In genomic region chr2:99571609-99572344, GRCh38 we compare ENCODE assay signal across 13 cellular contexts.
DNase-seq lines count a peak whose midpoint lies in the region; ATAC-seq and TF ChIP-seq lines count a peak whose summit lies in the region.
"Had no signal": no experiment of that assay in that cellular context is flagged by ENCODE, and none has a peak within 500 bp of the region (broad histone marks: within the 10 kb centered on the region; RNA-seq: fewer than 3 reads in every experiment).

No MANE protein-coding gene starts in this region.

- no peaks in the 10 kb centered on the region for H3K27me3 ChIP-seq in BJ (ENCODE audit: control insufficient read depth, insufficient read depth, low read length)
- H3K27me3 ChIP-seq in esophagus squamous epithelium = no peaks in the 10 kb centered on the region
- H3K27me3 ChIP-seq in hepatocyte = no peaks in the 10 kb centered on the region
- H3K27me3 ChIP-seq: tibial nerve had no signal

- POLR2A ChIA-PET in BJ (lab: Charles Lee) = interaction anchor here (0.6 to 0.8 kb wide), 2 partner anchors 18 to 247 kb away, joined by 15 read pairs; no protein-coding TSS in a partner anchor

- H3K79me2 ChIP-seq in hepatocyte = no peaks in the 10 kb centered on the region

- intact Hi-C loops in esophagus squamous epithelium (cut with DNase I) = no loop called here

- no peak for TF ChIP-seq POLR2A in esophagus squamous epithelium (IDR thresholded peaks at IDR 0.05)

- H3K4me1 ChIP-seq in esophagus squamous epithelium = peaks cover 0 to 10% (median 0%) of the 10 kb centered on the region in 3 donors
- peaks cover 14% of the 10 kb centered on the region for H3K4me1 ChIP-seq in hepatocyte (ENCODE audit: insufficient read depth)

- CTCF ChIA-PET in BJ (lab: Yijun Ruan, JAX) = interaction anchor here (1.0 to 1.9 kb wide), 5 partner anchors 12 to 807 kb away, joined by 3 to 9 read pairs (median 4); no protein-coding TSS in a partner anchor

- H3K4me3 ChIP-seq in BJ (ENCODE audit: low read depth, low read length) (no peak overlapping the region), fibroblast of villous mesenchyme (ENCODE audit: low read depth, low read length) (no peak overlapping the region), esophagus squamous epithelium (no peak overlapping the region), hepatocyte (no peak overlapping the region)
- H3K4me3 ChIP-seq: tibial nerve had no signal

- no peak overlapping the region for H3K4me2 ChIP-seq in hepatocyte

- DNase-seq in BJ (ENCODE audit: low read depth) (peak; percentile 25), NCI-H128 (lab: John Stamatoyannopoulos, UW; ENCODE audit: unreplicated experiment) (peak; percentile 94), NCI-H510A (lab: John Stamatoyannopoulos, UW) (peak; percentile 78), fibroblast of villous mesenchyme (ENCODE audit: low read depth) (peak; percentile 4), esophagus squamous epithelium (lab: John Stamatoyannopoulos, UW) (no peak), hepatocyte (ENCODE audit: low spot score) (no peak)
- DNase-seq in activated T-cell treated with anti-CD3 and anti-CD28 coated beads, Interleukin-2, amount 50 U/mL, for 1 hour = no peak
- DNase-seq: activated CD4-positive, CD25-positive, alpha-beta regulatory T cell treated with anti-CD3 and anti-CD28 coated beads, Interleukin-2, amount 50 U/mL, for 72 hours; activated T-cell treated with anti-CD3 and anti-CD28 coated beads, Interleukin-2, amount 50 U/mL, for 24 hours; KBM-7; kidney had no signal

- H2AFZ ChIP-seq in hepatocyte = no peak overlapping the region

- no peaks in the 10 kb centered on the region for H3K9me2 ChIP-seq in hepatocyte (replicated peaks; ENCODE audit: insufficient read depth)

- H3K27ac ChIP-seq in esophagus squamous epithelium (peak overlapping the region in 2 of 4 donors; percentile 12 to 42), hepatocyte (no peak overlapping the region)

- TF ChIP-seq CTCF in BJ (IDR thresholded peaks at IDR 0.05; ENCODE audit: insufficient read depth, low read depth, low read length) = no peak
- no peak for TF ChIP-seq CTCF in fibroblast of villous mesenchyme (IDR thresholded peaks at IDR 0.05; ENCODE audit: insufficient read depth, low read depth, low read length)
- TF ChIP-seq CTCF in esophagus squamous epithelium (IDR thresholded peaks at IDR 0.05) = no peak
- no peak for TF ChIP-seq CTCF in hepatocyte (IDR thresholded peaks at IDR 0.05; ENCODE audit: poor library complexity)

- H3K36me3 ChIP-seq in BJ (ENCODE audit: control insufficient read depth, insufficient read depth, low read length) = no peaks in the 10 kb centered on the region
- no peaks in the 10 kb centered on the region for H3K36me3 ChIP-seq in esophagus squamous epithelium
- no peaks in the 10 kb centered on the region for H3K36me3 ChIP-seq in hepatocyte (replicated peaks; ENCODE audit: insufficient read depth, low read depth)

- no peak for ATAC-seq in HG02588 (IDR thresholded peaks at IDR 0.05; ENCODE audit: unreplicated experiment)

- no peaks in the 10 kb centered on the region for H3K9me3 ChIP-seq in esophagus squamous epithelium
- H3K9me3 ChIP-seq in hepatocyte (ENCODE audit: low read depth) = no peaks in the 10 kb centered on the region
- H3K9me3 ChIP-seq: tibial nerve had no signal

- 46 to 58% methylated on average over 4 to 5 of the region's 5 CpGs for WGBS in esophagus squamous epithelium, 2 donors
- 52% methylated on average over 5 of the region's 5 CpGs for WGBS in hepatocyte (ENCODE audit: low lambda C conversion rate, missing lambda C conversion rate)

- no peaks in the 10 kb centered on the region for H4K20me1 ChIP-seq in hepatocyte (ENCODE audit: insufficient read depth, poor library complexity, severe bottlenecking)

Comparison
In these comparisons a context has a peak if more than half of its experiments do, and no peak if none do; other contexts are left out.
1. DNase-seq: peak in BJ (single experiment), NCI-H128 (single experiment), NCI-H510A (single experiment) and fibroblast of villous mesenchyme (single experiment); none in activated T-cell treated with anti-CD3 and anti-CD28 coated beads, Interleukin-2, amount 50 U/mL, for 1 hour (single experiment), esophagus squamous epithelium (single experiment) and hepatocyte (single experiment).